ENCODE assay signal across 1 cellular context in the genomic region with DNA sequence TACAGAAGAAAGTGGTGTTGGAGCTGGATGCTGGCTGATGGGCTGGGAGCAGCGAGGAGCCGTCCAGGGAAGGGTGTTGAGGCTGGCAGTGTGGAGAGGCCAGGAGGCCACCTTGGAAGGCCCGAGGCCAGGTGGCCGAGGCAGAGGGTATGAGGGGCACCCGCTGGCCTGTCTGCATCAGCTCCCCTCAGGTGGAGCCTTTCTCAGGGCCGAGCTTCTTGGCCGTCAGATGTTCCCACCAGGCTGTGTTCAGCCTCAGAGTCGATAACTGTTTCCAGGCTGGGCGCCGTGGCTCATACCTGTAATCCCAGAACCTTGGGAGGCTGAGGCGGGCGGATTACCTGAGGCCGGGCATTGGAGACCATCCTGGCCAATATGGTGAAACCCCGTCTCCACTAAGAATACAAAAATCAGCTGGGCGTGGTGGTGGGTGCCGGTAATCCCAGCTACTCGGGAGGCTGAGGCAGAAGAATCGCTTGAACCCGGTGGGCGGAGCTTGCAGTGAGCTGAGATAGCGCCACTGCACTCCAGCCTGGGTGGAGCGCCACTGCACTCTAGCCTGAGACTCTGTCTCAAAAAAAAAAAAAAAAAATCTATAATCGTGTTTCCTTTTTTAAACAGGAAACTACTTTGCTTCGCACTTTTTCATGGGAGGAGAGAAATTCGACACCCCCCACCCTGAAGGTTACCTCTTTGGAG.
TF ChIP-seq lines count a peak whose summit lies in the region.

No MANE protein-coding gene starts in this region.

TF ChIP-seq in A549, 52 proteins besides CTCF, POLR2A, EP300 and RAD21:
- no peak for TF ChIP-seq ELK1 (IDR thresholded peaks at IDR 0.05; ENCODE audit: low read depth, low read length)
- TF ChIP-seq MYC (IDR thresholded peaks at IDR 0.05; ENCODE audit: borderline replicate concordance, low read length), result no peak
- TF ChIP-seq HEYL (CRISPR knock-in tag; IDR thresholded peaks at IDR 0.05), result 0 out of 2 replicates have a peak, but pooled peaks have one; percentile 39
